In the genomic region with DNA sequence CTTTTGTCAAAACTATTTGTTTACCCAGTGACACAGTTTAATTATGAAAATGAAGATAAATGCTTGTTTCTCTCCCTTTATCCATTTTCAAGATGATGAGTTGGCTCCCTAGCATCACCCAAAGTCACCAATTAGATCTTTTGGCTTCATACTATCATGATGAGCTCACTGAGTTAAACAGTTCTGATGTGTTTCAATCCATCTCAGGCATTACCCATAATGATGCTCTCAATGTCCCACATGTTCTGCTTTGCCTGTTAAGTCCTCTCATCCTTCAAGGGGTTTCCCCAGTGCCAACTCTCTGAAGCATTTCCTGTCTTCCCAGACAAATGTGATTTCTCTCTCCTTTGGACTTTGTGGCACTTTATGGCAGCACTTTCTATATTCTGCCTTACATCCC, we compare ENCODE assay signal across 14 cellular contexts.
DNase-seq lines count a peak whose midpoint lies in the region; ATAC-seq and TF ChIP-seq lines count a peak whose summit lies in the region.
"Had no signal": no experiment of that assay in that cellular context is flagged by ENCODE, and none has a peak within 500 bp of the region (broad histone marks: within the 10 kb centered on the region; RNA-seq: fewer than 3 reads in every experiment).

No MANE protein-coding gene starts in this region.

- POLR2A ChIA-PET in activated CD4-positive, alpha-beta T cell treated with anti-CD3 and anti-CD28 coated beads for 36 hours (lab: Charles Lee) = no interaction called here

- H3K9me3 Mint-ChIP-seq in activated CD4-positive, alpha-beta T cell treated with anti-CD3 and anti-CD28 coated beads for 36 hours (ENCODE audit: low read depth) = no peaks in the 10 kb centered on the region
- H3K9me3 Mint-ChIP-seq: IgD-negative memory B cell had no signal

- no peak overlapping the region for H3K27ac Mint-ChIP-seq in activated CD4-positive, alpha-beta T cell treated with anti-CD3 and anti-CD28 coated beads for 36 hours
- H3K27ac Mint-ChIP-seq in T-helper 17 cell = no peak overlapping the region
- H3K27ac Mint-ChIP-seq: CD4-positive, CD25-positive, alpha-beta regulatory T cell; IgD-negative memory B cell had no signal

- no peaks in the 10 kb centered on the region for H3K27me3 Mint-ChIP-seq in activated CD4-positive, alpha-beta T cell treated with anti-CD3 and anti-CD28 coated beads for 36 hours
- peaks cover 12% of the 10 kb centered on the region for H3K27me3 Mint-ChIP-seq in T-helper 17 cell

- peak; percentile 65 for ATAC-seq in activated CD4-positive, alpha-beta T cell treated with anti-CD3 and anti-CD28 coated beads for 36 hours
- ATAC-seq in foreskin keratinocyte (peak; percentile 14), T-helper 17 cell (no peak)
- ATAC-seq: HCT116 had no signal

- no peak overlapping the region for H3K4me3 Mint-ChIP-seq in activated CD4-positive, alpha-beta T cell treated with anti-CD3 and anti-CD28 coated beads for 36 hours
- H3K4me3 Mint-ChIP-seq in T-helper 17 cell = no peak overlapping the region
- H3K4me3 Mint-ChIP-seq: CD4-positive, CD25-positive, alpha-beta regulatory T cell; IgD-negative memory B cell had no signal

- H3K4me1 ChIP-seq in foreskin keratinocyte = no peaks in the 10 kb centered on the region

- intact Hi-C loops in activated CD4-positive, alpha-beta T cell treated with anti-CD3 and anti-CD28 coated beads for 36 hours (cut with DNase I, micrococcal nuclease) = no loop called here

- CTCF ChIA-PET in activated CD4-positive, alpha-beta T cell treated with anti-CD3 and anti-CD28 coated beads for 36 hours (lab: Charles Lee) = no interaction called here

- H3K27me3 ChIP-seq in foreskin keratinocyte = no peaks in the 10 kb centered on the region
- H3K27me3 ChIP-seq: BLaER1 treated with 17β-estradiol and CSF1 and Interleukin-3, amounts not matched to agents 10 nM and 100 nM had no signal

- no peaks in the 10 kb centered on the region for H3K9me3 ChIP-seq in T-helper 17 cell (ENCODE audit: control insufficient read depth, low read length, poor library complexity, severe bottlenecking)
- H3K9me3 ChIP-seq: BLaER1 treated with 17β-estradiol and CSF1 and Interleukin-3, amounts not matched to agents 10 nM and 100 nM had no signal

- H3K4me1 Mint-ChIP-seq in activated CD4-positive, alpha-beta T cell treated with anti-CD3 and anti-CD28 coated beads for 36 hours = peaks cover 15% of the 10 kb centered on the region
- peaks cover 2% of the 10 kb centered on the region for H3K4me1 Mint-ChIP-seq in T-helper 17 cell
- H3K4me1 Mint-ChIP-seq: CD4-positive, CD25-positive, alpha-beta regulatory T cell had no signal

- no peak for TF ChIP-seq CTCF in foreskin keratinocyte (conservative IDR thresholded peaks at IDR 0.05)

- no peaks in the 10 kb centered on the region for H3K36me3 Mint-ChIP-seq in activated CD4-positive, alpha-beta T cell treated with anti-CD3 and anti-CD28 coated beads for 36 hours (ENCODE audit: low read depth)
- H3K36me3 Mint-ChIP-seq in T-helper 17 cell (ENCODE audit: low read depth) = no peaks in the 10 kb centered on the region
- H3K36me3 Mint-ChIP-seq: CD4-positive, CD25-positive, alpha-beta regulatory T cell; IgD-negative memory B cell had no signal

- DNase-seq in activated CD4-positive, alpha-beta T cell treated with anti-CD3 and anti-CD28 coated beads for 36 hours = no peak
- no peak for DNase-seq in activated CD4-positive, alpha-beta T cell treated with anti-CD3 and anti-CD28 coated beads for 4 hours
- DNase-seq in NCI-H69 (lab: John Stamatoyannopoulos, UW) (peak; percentile 34), foreskin keratinocyte (no peak), SIG-M5 (lab: John Stamatoyannopoulos, UW) (no peak), H4 (ENCODE audit: low spot score) (no peak), T-helper 17 cell (no peak)
- DNase-seq: ACHN; CD4-positive, CD25-positive, alpha-beta regulatory T cell; DMS 273 treated with DMSO at 0.1 percent for 48 hours; KG1 had no signal

- H3K27ac ChIP-seq in foreskin keratinocyte = no peak overlapping the region
